8 cellular contexts compared by ENCODE assay signal in the genomic region with DNA sequence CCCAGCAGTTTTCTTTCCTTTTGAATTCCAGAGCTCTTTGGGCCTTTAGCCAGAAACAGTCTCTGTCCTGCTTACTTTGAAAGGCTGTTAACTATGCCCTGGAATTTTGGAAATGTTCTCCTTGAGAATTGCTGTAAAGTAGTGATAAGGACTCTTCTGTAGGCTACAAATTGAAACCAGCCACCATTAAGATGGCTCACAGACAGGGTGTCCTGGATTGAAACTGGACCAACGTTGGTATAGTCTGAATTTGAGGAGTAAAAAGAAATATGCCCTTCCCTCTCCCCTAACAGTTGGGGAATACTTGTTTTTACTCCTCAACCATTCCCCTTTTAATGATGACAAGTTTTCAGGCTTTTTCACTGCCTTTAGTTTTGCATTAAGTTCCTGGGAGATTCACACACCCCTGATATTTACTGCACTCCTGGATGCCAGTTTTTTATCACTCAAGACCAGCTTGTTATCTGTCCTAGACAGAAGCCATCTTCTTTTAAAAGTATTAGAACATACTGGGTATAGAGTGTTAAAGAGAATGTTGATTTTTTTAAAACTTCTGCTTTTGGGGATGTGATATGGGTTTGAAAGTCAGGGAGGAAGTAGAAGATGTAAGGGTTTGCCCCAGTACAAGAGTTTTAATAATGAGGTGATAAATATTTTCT. TPM values are rescaled to one million over a fixed set of nuclear protein-coding genes. Genes with fewer than 3 reads are reported as not detected.
DNase-seq lines count a peak whose midpoint lies in the region; ATAC-seq and TF ChIP-seq lines count a peak whose summit lies in the region.
"Had no signal": no experiment of that assay in that cellular context is flagged by ENCODE, and none has a peak within 500 bp of the region (broad histone marks: within the 10 kb centered on the region; RNA-seq: fewer than 3 reads in every experiment).

No MANE protein-coding gene starts in this region.

- H3K36me3 Mint-ChIP-seq in CD8-positive, alpha-beta T cell = peaks cover 6% of the 10 kb centered on the region
- peaks cover 15% of the 10 kb centered on the region for H3K36me3 Mint-ChIP-seq in brain
- H3K36me3 Mint-ChIP-seq in neural progenitor cell = peaks cover 13% of the 10 kb centered on the region

- H3K9me2 ChIP-seq in MM.1S (replicated peaks; ENCODE audit: insufficient read depth, low read length) = no peaks in the 10 kb centered on the region

- no peaks in the 10 kb centered on the region for H3K27me3 ChIP-seq in CD8-positive, alpha-beta T cell (ENCODE audit: insufficient read depth, low read length)
- no peaks in the 10 kb centered on the region for H3K27me3 ChIP-seq in MM.1S (replicated peaks; ENCODE audit: insufficient read depth, low read length)
- H3K27me3 ChIP-seq in neural progenitor cell = no peaks in the 10 kb centered on the region
- H3K27me3 ChIP-seq in WERI-Rb-1 (ENCODE audit: insufficient read depth, low read depth, severe bottlenecking) = no peaks in the 10 kb centered on the region
- H3K27me3 ChIP-seq in Peyer's patch = no peaks in the 10 kb centered on the region
- H3K27me3 ChIP-seq: SJSA1 had no signal

- H3F3A ChIP-seq in MM.1S (ENCODE audit: insufficient read depth, low read length) (peaks cover 43% of the 10 kb centered on the region), neural progenitor cell (ENCODE audit: low read depth) (peaks cover 40% of the 10 kb centered on the region)

- H3K79me2 ChIP-seq in MM.1S (ENCODE audit: low read length) (peaks cover 99% of the 10 kb centered on the region), neural progenitor cell (ENCODE audit: low read depth) (peaks cover 100% of the 10 kb centered on the region)

- H3K9ac ChIP-seq in MM.1S (ENCODE audit: low read length) (no peak overlapping the region), neural progenitor cell (no peak overlapping the region)

- CTCF ChIA-PET in CD8-positive, alpha-beta T cell (lab: Charles Lee) = interaction anchor here (1.0 to 5.1 kb wide), 4 partner anchors 44 to 82 kb away, joined by 3 to 17 read pairs (median 5); no protein-coding TSS in a partner anchor

- H3K27ac ChIP-seq in CD8-positive, alpha-beta T cell (ENCODE audit: low read depth, low read length) = no peak overlapping the region
- H3K27ac ChIP-seq in MM.1S (ENCODE audit: low read length) = no peak overlapping the region
- H3K27ac ChIP-seq in neural progenitor cell = no peak overlapping the region
- H3K27ac ChIP-seq in WERI-Rb-1 = no peak overlapping the region
- peak overlapping the region in 2 of 4 donors; percentile 15 to 35 for H3K27ac ChIP-seq in Peyer's patch
- H3K27ac ChIP-seq: SJSA1 had no signal

- H3K36me3 ChIP-seq in CD8-positive, alpha-beta T cell (ENCODE audit: insufficient read depth, low read length) = no peaks in the 10 kb centered on the region
- no peaks in the 10 kb centered on the region for H3K36me3 ChIP-seq in MM.1S (replicated peaks; ENCODE audit: insufficient read depth, low read length)
- H3K36me3 ChIP-seq in neural progenitor cell = no peaks in the 10 kb centered on the region
- peaks cover 10% of the 10 kb centered on the region; the same call in 1 of the 2 replicates for H3K36me3 ChIP-seq in WERI-Rb-1
- H3K36me3 ChIP-seq in Peyer's patch = no peaks in the 10 kb centered on the region

- no peak for ATAC-seq in CD8-positive, alpha-beta T cell

- H4K20me1 ChIP-seq in MM.1S (ENCODE audit: insufficient read depth, low read length) (peaks cover 8% of the 10 kb centered on the region), neural progenitor cell (ENCODE audit: low read depth) (peaks cover 100% of the 10 kb centered on the region)

- H3K4me1 Mint-ChIP-seq in CD8-positive, alpha-beta T cell (ENCODE audit: low read depth) = peaks cover 94% of the 10 kb centered on the region
- H3K4me1 Mint-ChIP-seq in brain (peaks cover 97% of the 10 kb centered on the region), neural progenitor cell (peaks cover 35% of the 10 kb centered on the region)

- peaks cover 73% of the 10 kb centered on the region for H3K4me1 ChIP-seq in CD8-positive, alpha-beta T cell (ENCODE audit: insufficient read depth, low read length)
- peaks cover 53% of the 10 kb centered on the region for H3K4me1 ChIP-seq in MM.1S (ENCODE audit: low read length)
- peaks cover 69% of the 10 kb centered on the region for H3K4me1 ChIP-seq in neural progenitor cell
- H3K4me1 ChIP-seq in Peyer's patch = peaks cover 0 to 88% (median 28%) of the 10 kb centered on the region in 4 donors

- H3K4me3 Mint-ChIP-seq in CD8-positive, alpha-beta T cell = peak overlapping the region; percentile 30
- H3K4me3 Mint-ChIP-seq in brain = peak overlapping the region in 2 of 5 experiments; percentile 17 to 20
- no peak overlapping the region for H3K4me3 Mint-ChIP-seq in neural progenitor cell

- DNase-seq in CD8-positive, alpha-beta T cell = no peak
- DNase-seq in MM.1S = no peak
- no peak for DNase-seq in neural progenitor cell (ENCODE audit: low spot score)
- DNase-seq in NCI-H1694 treated with DMSO at 0.1 percent for 48 hours (lab: John Stamatoyannopoulos, UW) = no peak
- DNase-seq in WERI-Rb-1 = no peak
- no peak for DNase-seq in Peyer's patch

- no peaks in the 10 kb centered on the region for H3K9me3 Mint-ChIP-seq in CD8-positive, alpha-beta T cell
- H3K9me3 Mint-ChIP-seq in brain (peaks cover 0 to 2% (median 0%) of the 10 kb centered on the region in 5 experiments), neural progenitor cell (peaks cover 8% of the 10 kb centered on the region)

- H3K9me3 ChIP-seq in CD8-positive, alpha-beta T cell (ENCODE audit: low read length) = no peaks in the 10 kb centered on the region
- H3K9me3 ChIP-seq in MM.1S (replicated peaks; ENCODE audit: insufficient read depth, low read length) (no peaks in the 10 kb centered on the region), neural progenitor cell (ENCODE audit: low read depth) (no peaks in the 10 kb centered on the region), WERI-Rb-1 (ENCODE audit: severe bottlenecking) (no peaks in the 10 kb centered on the region), Peyer's patch (peaks cover 0 to 3% (median 0%) of the 10 kb centered on the region in 4 donors)
- H3K9me3 ChIP-seq: SJSA1 had no signal

- no peak overlapping the region for H3K4me3 ChIP-seq in CD8-positive, alpha-beta T cell (ENCODE audit: low read depth, low read length)
- no peak overlapping the region for H3K4me3 ChIP-seq in MM.1S (ENCODE audit: low read length)
- H3K4me3 ChIP-seq in neural progenitor cell = no peak overlapping the region
- no peak overlapping the region for H3K4me3 ChIP-seq in WERI-Rb-1 (ENCODE audit: low read depth, low read length)
- no peak overlapping the region for H3K4me3 ChIP-seq in Peyer's patch
- H3K4me3 ChIP-seq: SJSA1 had no signal

- H3K27ac Mint-ChIP-seq in CD8-positive, alpha-beta T cell = peak overlapping the region; percentile 11
- peak overlapping the region in 3 of 5 experiments; percentile 0 to 34 (median 30) for H3K27ac Mint-ChIP-seq in brain
- no peak overlapping the region for H3K27ac Mint-ChIP-seq in neural progenitor cell

- no peaks in the 10 kb centered on the region for H3K27me3 Mint-ChIP-seq in CD8-positive, alpha-beta T cell (ENCODE audit: low read depth)
- H3K27me3 Mint-ChIP-seq in brain = no peaks in the 10 kb centered on the region
- no peaks in the 10 kb centered on the region for H3K27me3 Mint-ChIP-seq in neural progenitor cell (ENCODE audit: insufficient read depth, low read depth)

- POLR2A ChIA-PET in CD8-positive, alpha-beta T cell (lab: Charles Lee) = interaction anchor here (1.0 to 1.2 kb wide), 2 partner anchors 19 to 23 kb away, joined by 3 to 4 read pairs; no protein-coding TSS in a partner anchor

- peak overlapping the region; percentile 87; the same call in 1 of the 2 replicates for H3K4me2 ChIP-seq in MM.1S (ENCODE audit: low read depth, low read length)
- H3K4me2 ChIP-seq in neural progenitor cell = peak overlapping the region; percentile 17

- TF ChIP-seq POLR2A in Peyer's patch (IDR thresholded peaks at IDR 0.05) = no peak

- no peak for TF ChIP-seq CTCF in CD8-positive, alpha-beta T cell (IDR thresholded peaks at IDR 0.05)
- no peak for TF ChIP-seq CTCF in MM.1S (IDR thresholded peaks at IDR 0.05; ENCODE audit: low read length)
- no peak for TF ChIP-seq CTCF in brain (conservative IDR thresholded peaks at IDR 0.05)
- TF ChIP-seq CTCF in neural progenitor cell (IDR thresholded peaks at IDR 0.05) = no peak
- TF ChIP-seq CTCF in WERI-Rb-1 (IDR thresholded peaks at IDR 0.05; ENCODE audit: low read depth, low read length) = no peak
- TF ChIP-seq CTCF in Peyer's patch (IDR thresholded peaks at IDR 0.05) = no peak

- intact Hi-C loops in CD8-positive, alpha-beta T cell (cut with DNase I, micrococcal nuclease) = no loop called here

- H2AFZ ChIP-seq in MM.1S (ENCODE audit: low read length) = no peak overlapping the region
- H2AFZ ChIP-seq in neural progenitor cell (replicated peaks) = no peak overlapping the region

RNA-seq across cellular contexts. Expression of gene TOP1, which starts 21.9 kb away (rescaled TPM):
- total RNA-seq in CD8-positive, alpha-beta T cell = 10 to 100 TPM; 58.5 to 61.1 TPM
- 57.7 TPM for polyA plus RNA-seq in brain (ENCODE audit: insufficient read depth, low read depth, low replicate concordance)
- total RNA-seq in neural progenitor cell (ENCODE audit: low replicate concordance) (31.6 and 58.9 TPM in 2 replicates), Peyer's patch (10 to 100 TPM; 34.4 to 72.6 (median 39.8) TPM)
